1 cellular context compared by ENCODE assay signal in genomic region chr20:33209789-33210188, GRCh38.
TF ChIP-seq lines count a peak whose summit lies in the region.

No MANE protein-coding gene starts in this region.

TF ChIP-seq in HepG2, 621 proteins besides CTCF, POLR2A, EP300 and RAD21 (continued from another document and continues in another):
- peak; percentile 71; the same call in 1 of the 2 replicates for TF ChIP-seq SKIL (CRISPR knock-in tag; IDR thresholded peaks at IDR 0.05; ENCODE audit: borderline replicate concordance)
- peak; percentile 77; the same call in 1 of the 2 replicates for TF ChIP-seq KDM5B (CRISPR knock-in tag; IDR thresholded peaks at IDR 0.05; ENCODE audit: borderline replicate concordance)
- no peak for TF ChIP-seq SETDB1 (CRISPR knock-in tag; IDR thresholded peaks at IDR 0.05; ENCODE audit: borderline replicate concordance)
- TF ChIP-seq ZBTB43 (CRISPR knock-in tag; conservative IDR thresholded peaks at IDR 0.05) = peak; percentile 96
- TF ChIP-seq ZNF687 (CRISPR knock-in tag; IDR thresholded peaks at IDR 0.05) = no peak
- TF ChIP-seq PCBP1 (IDR thresholded peaks at IDR 0.05; ENCODE audit: borderline replicate concordance, low read depth, low read length) = no peak
- TF ChIP-seq ZNF589 (CRISPR knock-in tag; conservative IDR thresholded peaks at IDR 0.05) = peak; percentile 97
- peak; percentile 45; the same call in 1 of the 2 replicates for TF ChIP-seq ZBTB33 (CRISPR knock-in tag; IDR thresholded peaks at IDR 0.05)
- TF ChIP-seq FOXA3 (CRISPR knock-in tag; IDR thresholded peaks at IDR 0.05) = peak; percentile 72
- no peak for TF ChIP-seq IKZF1 (IDR thresholded peaks at IDR 0.05)
- peak in 1 of 2 experiments; percentile 99 for TF ChIP-seq REST (IDR thresholded peaks at IDR 0.05; ENCODE audit: borderline replicate concordance in 1 of 2, low read depth in 1 of 2, low read length in 2 of 2)
- TF ChIP-seq FOXA1 (IDR thresholded peaks at IDR 0.05) = no peak
- 0 out of 2 replicates have a peak, but pooled peaks have one; percentile 29 for TF ChIP-seq FOXA1 (CRISPR knock-in tag; IDR thresholded peaks at IDR 0.05)
- TF ChIP-seq ZNF382 (CRISPR knock-in tag; IDR thresholded peaks at IDR 0.05; ENCODE audit: borderline replicate concordance) = no peak
- peak; percentile 80 for TF ChIP-seq ZNF639 (CRISPR knock-in tag; conservative IDR thresholded peaks at IDR 0.05)
- TF ChIP-seq MIXL1 (CRISPR knock-in tag; IDR thresholded peaks at IDR 0.05) = peak; percentile 99
- TF ChIP-seq ZNF20 (CRISPR knock-in tag; IDR thresholded peaks at IDR 0.05) = 0 out of 2 replicates have a peak, but pooled peaks have one; percentile 80
- peak; percentile 99 for TF ChIP-seq ZNF781 (CRISPR knock-in tag; IDR thresholded peaks at IDR 0.05; ENCODE audit: borderline replicate concordance, not compliant biosample characterization)
- TF ChIP-seq PATZ1 (CRISPR knock-in tag; IDR thresholded peaks at IDR 0.05) = peak; percentile 87
- peak; percentile 92; the same call in 1 of the 2 replicates for TF ChIP-seq ZNF446 (CRISPR knock-in tag; IDR thresholded peaks at IDR 0.05)
- peak; percentile 91 for TF ChIP-seq ZNF574 (CRISPR knock-in tag; IDR thresholded peaks at IDR 0.05)
- TF ChIP-seq ZNF891 (CRISPR knock-in tag; IDR thresholded peaks at IDR 0.05) = peak; percentile 98; the same call in 1 of the 2 replicates
- no peak for TF ChIP-seq MED8 (CRISPR knock-in tag; IDR thresholded peaks at IDR 0.05; ENCODE audit: insufficient replicate concordance)
- peak; percentile 99 for TF ChIP-seq BORCS8-MEF2B (CRISPR knock-in tag; IDR thresholded peaks at IDR 0.05)
- peak; percentile 85 for TF ChIP-seq MED13 (CRISPR knock-in tag; IDR thresholded peaks at IDR 0.05)
- no peak for TF ChIP-seq PHF5A (CRISPR knock-in tag; IDR thresholded peaks at IDR 0.05; ENCODE audit: low read depth, unreplicated experiment)
- TF ChIP-seq ZBTB39 (CRISPR knock-in tag; IDR thresholded peaks at IDR 0.05) = no peak; the same call in 1 of the 2 replicates
